16 cellular contexts compared by ENCODE assay signal in the genomic region with DNA sequence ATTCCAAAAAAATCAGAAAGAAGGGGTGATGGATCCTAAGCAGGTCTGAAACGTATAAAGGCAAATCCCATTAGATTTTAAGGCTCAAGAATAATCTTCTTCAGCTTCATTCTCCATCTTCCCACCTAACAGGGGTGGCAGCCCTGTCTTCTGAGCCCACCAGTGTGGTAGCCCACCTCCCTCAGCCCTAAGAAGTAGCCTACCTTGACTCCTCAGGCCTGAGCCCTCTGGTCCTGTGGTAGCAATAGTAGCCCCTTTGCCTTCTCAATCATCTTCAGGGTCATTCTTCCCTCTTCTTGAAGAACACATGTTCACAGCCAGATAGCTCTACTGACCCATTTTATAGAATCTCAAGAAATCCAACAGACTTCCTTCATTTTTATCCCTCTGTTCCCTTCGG. TPM values are rescaled to one million over a fixed set of nuclear protein-coding genes. Genes with fewer than 3 reads are reported as not detected.
DNase-seq lines count a peak whose midpoint lies in the region; ATAC-seq and TF ChIP-seq lines count a peak whose summit lies in the region.
"Had no signal": no experiment of that assay in that cellular context is flagged by ENCODE, and none has a peak within 500 bp of the region (broad histone marks: within the 10 kb centered on the region; RNA-seq: fewer than 3 reads in every experiment).

No MANE protein-coding gene starts in this region.

- no peak for DNase-seq in activated naive CD8-positive, alpha-beta T cell treated with anti-CD3 and anti-CD28 coated beads for 36 hours
- DNase-seq in CD8-positive, alpha-beta T cell = no peak
- no peak for DNase-seq in neural crest cell (ENCODE audit: low read depth, low spot score)
- no peak for DNase-seq in hepatic stellate cell (ENCODE audit: low spot score)
- no peak for DNase-seq in type B pancreatic cell (ENCODE audit: extremely low spot score, unreplicated experiment)
- DNase-seq: C1 segment of cervical spinal cord, Calu3, COR-L47, DMS53, DMS79 treated with DMSO at 0.1 percent for 48 hours, GF-D8, GOT3, HFFc6 had no signal

- no peak overlapping the region for H3K27ac ChIP-seq in CD8-positive, alpha-beta T cell (ENCODE audit: low read depth, low read length)
- H3K27ac ChIP-seq in angular gyrus (ENCODE audit: low read depth, low read length) = peak overlapping the region; percentile 19

- H3K27me3 Mint-ChIP-seq in activated naive CD8-positive, alpha-beta T cell = no peaks in the 10 kb centered on the region
- H3K27me3 Mint-ChIP-seq in activated naive CD8-positive, alpha-beta T cell treated with anti-CD3 and anti-CD28 coated beads for 36 hours = no peaks in the 10 kb centered on the region
- no peaks in the 10 kb centered on the region for H3K27me3 Mint-ChIP-seq in CD8-positive, alpha-beta T cell (ENCODE audit: low read depth)
- H3K27me3 Mint-ChIP-seq in neural crest cell (ENCODE audit: low read depth) (no peaks in the 10 kb centered on the region), type B pancreatic cell (no peaks in the 10 kb centered on the region)

- no peak for TF ChIP-seq CTCF in CD8-positive, alpha-beta T cell (IDR thresholded peaks at IDR 0.05)
- TF ChIP-seq CTCF in neural crest cell (conservative IDR thresholded peaks at IDR 0.05) (no peak), type B pancreatic cell (conservative IDR thresholded peaks at IDR 0.05) (no peak)

- no peaks in the 10 kb centered on the region for H3K36me3 Mint-ChIP-seq in activated naive CD8-positive, alpha-beta T cell
- peaks cover 25% of the 10 kb centered on the region for H3K36me3 Mint-ChIP-seq in activated naive CD8-positive, alpha-beta T cell treated with anti-CD3 and anti-CD28 coated beads for 36 hours
- peaks cover 21% of the 10 kb centered on the region for H3K36me3 Mint-ChIP-seq in CD8-positive, alpha-beta T cell
- peaks cover 23% of the 10 kb centered on the region for H3K36me3 Mint-ChIP-seq in neural crest cell (ENCODE audit: low read depth)
- peaks cover 19% of the 10 kb centered on the region for H3K36me3 Mint-ChIP-seq in type B pancreatic cell

- CTCF ChIA-PET in CD8-positive, alpha-beta T cell (lab: Charles Lee) = no interaction called here

- no peak overlapping the region for H3K4me3 Mint-ChIP-seq in activated naive CD8-positive, alpha-beta T cell
- no peak overlapping the region for H3K4me3 Mint-ChIP-seq in activated naive CD8-positive, alpha-beta T cell treated with anti-CD3 and anti-CD28 coated beads for 36 hours
- H3K4me3 Mint-ChIP-seq in CD8-positive, alpha-beta T cell = no peak overlapping the region
- H3K4me3 Mint-ChIP-seq in neural crest cell (no peak overlapping the region), type B pancreatic cell (no peak overlapping the region)
- H3K4me3 Mint-ChIP-seq: HFFc6 had no signal

- H3K27ac Mint-ChIP-seq in activated naive CD8-positive, alpha-beta T cell = peak overlapping the region; percentile 11
- H3K27ac Mint-ChIP-seq in activated naive CD8-positive, alpha-beta T cell treated with anti-CD3 and anti-CD28 coated beads for 36 hours = no peak overlapping the region
- H3K27ac Mint-ChIP-seq in CD8-positive, alpha-beta T cell = peak overlapping the region; percentile 58
- peak overlapping the region; percentile 81 for H3K27ac Mint-ChIP-seq in neural crest cell (ENCODE audit: unreplicated experiment)
- no peak overlapping the region for H3K27ac Mint-ChIP-seq in type B pancreatic cell

- no peak overlapping the region for H3K4me3 ChIP-seq in CD8-positive, alpha-beta T cell (ENCODE audit: low read depth, low read length)
- H3K4me3 ChIP-seq: HAP-1 had no signal

- ATAC-seq in CD8-positive, alpha-beta T cell = no peak

- H3K9me3 ChIP-seq in CD8-positive, alpha-beta T cell (ENCODE audit: low read length) = no peaks in the 10 kb centered on the region
- H3K9me3 ChIP-seq: HAP-1 had no signal

- H3K4me1 Mint-ChIP-seq in activated naive CD8-positive, alpha-beta T cell (ENCODE audit: low read depth) = peaks cover 2% of the 10 kb centered on the region
- H3K4me1 Mint-ChIP-seq in activated naive CD8-positive, alpha-beta T cell treated with anti-CD3 and anti-CD28 coated beads for 36 hours = no peaks in the 10 kb centered on the region
- peaks cover 6% of the 10 kb centered on the region for H3K4me1 Mint-ChIP-seq in CD8-positive, alpha-beta T cell (ENCODE audit: low read depth)
- H3K4me1 Mint-ChIP-seq in neural crest cell (peaks cover 8% of the 10 kb centered on the region), type B pancreatic cell (ENCODE audit: unreplicated experiment) (no peaks in the 10 kb centered on the region)

- H3K27me3 ChIP-seq in CD8-positive, alpha-beta T cell (ENCODE audit: insufficient read depth, low read length) = no peaks in the 10 kb centered on the region

- POLR2A ChIA-PET in CD8-positive, alpha-beta T cell (lab: Charles Lee) = no interaction called here

- intact Hi-C loops in CD8-positive, alpha-beta T cell (cut with DNase I, micrococcal nuclease) = loop anchor here in 1 of 2 experiments (5.0 kb wide), 1 partner anchor 32 kb away; the partner anchor contains the start of gene N4BP2L2

- no peaks in the 10 kb centered on the region for H3K4me1 ChIP-seq in CD8-positive, alpha-beta T cell (ENCODE audit: insufficient read depth, low read length)

- H3K9me3 Mint-ChIP-seq in activated naive CD8-positive, alpha-beta T cell (ENCODE audit: low read depth) = no peaks in the 10 kb centered on the region
- no peaks in the 10 kb centered on the region for H3K9me3 Mint-ChIP-seq in activated naive CD8-positive, alpha-beta T cell treated with anti-CD3 and anti-CD28 coated beads for 36 hours
- H3K9me3 Mint-ChIP-seq in CD8-positive, alpha-beta T cell = no peaks in the 10 kb centered on the region
- H3K9me3 Mint-ChIP-seq in neural crest cell (peaks cover 11% of the 10 kb centered on the region), type B pancreatic cell (peaks cover 11% of the 10 kb centered on the region)
- H3K9me3 Mint-ChIP-seq: HFFc6 had no signal

- H3K36me3 ChIP-seq in CD8-positive, alpha-beta T cell (ENCODE audit: insufficient read depth, low read length) = no peaks in the 10 kb centered on the region

RNA-seq across cellular contexts. Expression of gene N4BP2L2, which starts 33.7 kb away (rescaled TPM):
- total RNA-seq in activated naive CD8-positive, alpha-beta T cell treated with anti-CD3 and anti-CD28 coated beads for 36 hours = 10 to 100 TPM; 66.7 to 68.8 TPM
- 100 to 1,000 TPM; 141 to 149 TPM for total RNA-seq in CD8-positive, alpha-beta T cell
- 81.1 and 89.5 TPM in 2 replicates for total RNA-seq in neural crest cell
- 104 and 124 TPM in 2 replicates for total RNA-seq in type B pancreatic cell (ENCODE audit: low replicate concordance)

Comparison
In these comparisons a context has a peak if more than half of its experiments do, and no peak if none do; other contexts are left out.
1. H3K27ac Mint-ChIP-seq: peak in activated naive CD8-positive, alpha-beta T cell (single experiment), CD8-positive, alpha-beta T cell (single experiment) and neural crest cell (single experiment); none in activated naive CD8-positive, alpha-beta T cell treated with anti-CD3 and anti-CD28 coated beads for 36 hours (single experiment) and type B pancreatic cell (single experiment).